ENCODE assay signal across 7 cellular contexts in the genomic region with DNA sequence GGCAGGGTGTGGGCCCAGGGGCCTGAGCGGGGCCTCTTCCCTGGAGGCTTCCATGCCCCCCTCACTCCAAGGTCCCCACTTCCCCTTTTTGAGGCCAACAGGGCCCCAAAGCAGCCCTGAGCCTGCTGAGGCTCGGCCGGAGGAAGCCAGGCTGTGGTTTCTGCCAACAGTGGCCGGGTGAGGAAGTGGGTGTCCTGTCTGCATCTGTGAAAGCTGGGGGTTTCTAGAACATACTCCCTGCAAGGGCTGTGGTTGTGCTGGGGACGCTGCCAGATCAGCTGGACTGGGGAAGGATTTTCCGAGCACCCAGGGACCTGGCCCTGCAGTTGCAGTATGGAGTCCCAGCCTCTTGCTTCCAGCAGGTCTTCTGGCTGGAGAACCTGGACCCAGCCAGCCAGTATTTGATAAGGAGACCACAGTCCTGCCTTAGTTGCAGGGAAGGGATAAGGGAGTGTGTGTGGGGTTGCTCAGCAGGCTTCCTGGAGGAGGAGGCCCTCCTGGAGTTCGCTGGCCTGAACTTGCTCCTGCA. TPM values are rescaled to one million over a fixed set of nuclear protein-coding genes. Genes with fewer than 3 reads are reported as not detected.
DNase-seq lines count a peak whose midpoint lies in the region; ATAC-seq and TF ChIP-seq lines count a peak whose summit lies in the region.

No MANE protein-coding gene starts in this region.

- H3K9me3 Mint-ChIP-seq in activated B cell treated with CpG ODN at 0.5 μM for 24 hours, result peaks cover 4% of the 10 kb centered on the region
- no peaks in the 10 kb centered on the region for H3K9me3 Mint-ChIP-seq in dendritic cell treated with granulocyte-macrophage colony-stimulating factor and Interleukin-4, amounts not matched to agents 40 ng/mL and 50 ng/mL, for 4 days

- intact Hi-C loops in activated B cell treated with CpG ODN at 0.5 μM for 24 hours (cut with micrococcal nuclease), result loop anchor here (1.0 to 5.0 kb wide), 5 partner anchors 8 to 400 kb away; a partner anchor contains a TSS
- intact Hi-C loops in dendritic cell treated with granulocyte-macrophage colony-stimulating factor and Interleukin-4, amounts not matched to agents 40 ng/mL and 50 ng/mL, for 4 days (cut with micrococcal nuclease), result loop anchor here (2.0 to 10.0 kb wide), 2 partner anchors 35 to 257 kb away; a partner anchor contains a TSS

- peak overlapping the region; percentile 100 for H3K27ac Mint-ChIP-seq in activated B cell treated with CpG ODN at 0.5 μM for 24 hours
- peak overlapping the region; percentile 90 for H3K27ac Mint-ChIP-seq in dendritic cell treated with granulocyte-macrophage colony-stimulating factor and Interleukin-4, amounts not matched to agents 40 ng/mL and 50 ng/mL, for 4 days

- CTCF ChIA-PET in activated B cell treated with CpG ODN at 0.5 μM for 24 hours (lab: Charles Lee), result interaction anchor here (0.9 to 2.7 kb wide), 7 partner anchors 9 to 384 kb away, joined by 3 to 9 read pairs (median 3); no protein-coding TSS in a partner anchor
- CTCF ChIA-PET in RWPE1 (lab: Yijun Ruan, JAX), result interaction anchor here (0.6 to 0.9 kb wide), 2 partner anchors 17 to 524 kb away, joined by 3 to 4 read pairs; no protein-coding TSS in a partner anchor

- no peak overlapping the region for H3K27ac ChIP-seq in RWPE1

- no peaks in the 10 kb centered on the region for H3K27me3 Mint-ChIP-seq in activated B cell treated with CpG ODN at 0.5 μM for 24 hours
- H3K27me3 Mint-ChIP-seq in dendritic cell treated with granulocyte-macrophage colony-stimulating factor and Interleukin-4, amounts not matched to agents 40 ng/mL and 50 ng/mL, for 4 days, result no peaks in the 10 kb centered on the region

- peaks cover 90% of the 10 kb centered on the region for H3K4me1 Mint-ChIP-seq in activated B cell treated with CpG ODN at 0.5 μM for 24 hours
- peaks cover 86% of the 10 kb centered on the region for H3K4me1 Mint-ChIP-seq in dendritic cell treated with granulocyte-macrophage colony-stimulating factor and Interleukin-4, amounts not matched to agents 40 ng/mL and 50 ng/mL, for 4 days (ENCODE audit: low read depth)

- H3K36me3 Mint-ChIP-seq in activated B cell treated with CpG ODN at 0.5 μM for 24 hours (ENCODE audit: low read depth), result peaks cover 21% of the 10 kb centered on the region
- H3K36me3 Mint-ChIP-seq in dendritic cell treated with granulocyte-macrophage colony-stimulating factor and Interleukin-4, amounts not matched to agents 40 ng/mL and 50 ng/mL, for 4 days (ENCODE audit: low read depth), result peaks cover 97% of the 10 kb centered on the region

- ATAC-seq in GM19351 (IDR thresholded peaks at IDR 0.05; ENCODE audit: unreplicated experiment) (peak; percentile 96), HG03196 (IDR thresholded peaks at IDR 0.05; ENCODE audit: unreplicated experiment) (peak; percentile 88), activated B cell treated with CpG ODN at 0.5 μM for 24 hours (ENCODE audit: low read depth) (peak; percentile 86), omental fat pad (ENCODE audit: low FRiP score) (peak; percentile 43)

- TF ChIP-seq CTCF in activated B cell treated with CpG ODN at 0.5 μM for 24 hours (IDR thresholded peaks at IDR 0.05) (no peak), omental fat pad (IDR thresholded peaks at IDR 0.05) (no peak), RWPE1 (conservative IDR thresholded peaks at IDR 0.05; ENCODE audit: low read depth) (no peak)

- POLR2A ChIA-PET in activated B cell treated with CpG ODN at 0.5 μM for 24 hours (lab: Charles Lee) (interaction anchor here (0.6 to 16.1 kb wide), 9 partner anchors 13 to 1595 kb away, joined by 3 to 244 read pairs (median 3); a partner anchor contains a TSS), RWPE1 (lab: Yijun Ruan, JAX; ENCODE audit: low non-redundant PET) (no interaction called here)

- H3K4me3 Mint-ChIP-seq in activated B cell treated with CpG ODN at 0.5 μM for 24 hours, result peak overlapping the region; percentile 69
- H3K4me3 Mint-ChIP-seq in dendritic cell treated with granulocyte-macrophage colony-stimulating factor and Interleukin-4, amounts not matched to agents 40 ng/mL and 50 ng/mL, for 4 days, result peak overlapping the region; percentile 87

- DNase-seq in activated B cell treated with CpG ODN at 0.5 μM for 24 hours (peak; percentile 74), omental fat pad (ENCODE audit: low spot score) (no peak), DMS79 treated with DMSO at 0.1 percent for 48 hours (lab: John Stamatoyannopoulos, UW) (no peak), RWPE1 (ENCODE audit: low spot score) (no peak)

RNA-seq across cellular contexts. Expression of a gene that starts 15.7 kb away (rescaled TPM):
- total RNA-seq in activated B cell treated with CpG ODN at 0.5 μM for 24 hours (109 and 128 TPM in 2 replicates), omental fat pad (10 to 100 TPM; 14.0 to 38.9 (median 21.4) TPM)

Comparison
In these comparisons a context has a peak if more than half of its experiments do, and no peak if none do; other contexts are left out.
1. ATAC-seq: peak in every context shown above with its lines; median percentile 96 in GM19351; 88 in HG03196; 86 in activated B cell treated with CpG ODN at 0.5 μM for 24 hours; 43 in omental fat pad.